ENCODE assay signal across 1 cellular context in genomic region chr7:2818653-2819052, GRCh38.
TF ChIP-seq lines count a peak whose summit lies in the region.

No MANE protein-coding gene starts in this region.

TF ChIP-seq in IMR-90, 13 proteins besides CTCF, POLR2A, EP300 and RAD21 (continued from another document):
- TF ChIP-seq, protein P1, sequence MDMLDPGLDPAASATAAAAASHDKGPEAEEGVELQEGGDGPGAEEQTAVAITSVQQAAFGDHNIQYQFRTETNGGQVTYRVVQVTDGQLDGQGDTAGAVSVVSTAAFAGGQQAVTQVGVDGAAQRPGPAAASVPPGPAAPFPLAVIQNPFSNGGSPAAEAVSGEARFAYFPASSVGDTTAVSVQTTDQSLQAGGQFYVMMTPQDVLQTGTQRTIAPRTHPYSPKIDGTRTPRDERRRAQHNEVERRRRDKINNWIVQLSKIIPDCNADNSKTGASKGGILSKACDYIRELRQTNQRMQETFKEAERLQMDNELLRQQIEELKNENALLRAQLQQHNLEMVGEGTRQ (IDR thresholded peaks at IDR 0.05; ENCODE audit: low read depth, low read length) = no peak
